Comparison of ENCODE assay signal across 17 cellular contexts in genomic region chr18:34991152-34991551, GRCh38. TPM values are rescaled to one million over a fixed set of nuclear protein-coding genes. Genes with fewer than 3 reads are reported as not detected.
DNase-seq lines count a peak whose midpoint lies in the region; ATAC-seq, FAIRE-seq and TF ChIP-seq lines count a peak whose summit lies in the region.
"Had no signal": no experiment of that assay in that cellular context is flagged by ENCODE, and none has a peak within 500 bp of the region (broad histone marks: within the 10 kb centered on the region; RNA-seq: fewer than 3 reads in every experiment).

No MANE protein-coding gene starts in this region.

- H3K4ac ChIP-seq in mesenchymal stem cell (ENCODE audit: low read depth in 1 of 2, low read length in 2 of 2): no peak overlapping the region

- H2BK12ac ChIP-seq in mesenchymal stem cell (ENCODE audit: low read length in 2 of 2): peak overlapping the region in 1 of 2 experiments; percentile 33

- no peaks in the 10 kb centered on the region for H3K27me3 Mint-ChIP-seq in stimulated activated naive CD8-positive, alpha-beta T cell treated with anti-CD3 and anti-CD28 coated beads, Interleukin-15, Interleukin-2, amounts not matched to agents 100 ng/mL and 50 ng/mL, for 24 hours
- H3K27me3 Mint-ChIP-seq in stimulated activated naive CD8-positive, alpha-beta T cell treated with anti-CD3 and anti-CD28 coated beads, Interleukin-15, amount 100 ng/mL, for 72 hours: no peaks in the 10 kb centered on the region

- no peak for DNase-seq in stimulated activated naive CD8-positive, alpha-beta T cell treated with anti-CD3 and anti-CD28 coated beads, Interleukin-15, amount 100 ng/mL, for 72 hours
- DNase-seq in keratinocyte (ENCODE audit: low read depth, low spot score) (no peak), psoas muscle (no peak), vagina (ENCODE audit: extremely low spot score in 2 of 2) (no peak), mesenchymal stem cell (no peak), middle frontal gyrus (ENCODE audit: extremely low spot score, low spot score) (no peak)
- no peak for DNase-seq in effector CD8-positive, alpha-beta T cell (lab: John Stamatoyannopoulos, UW)
- DNase-seq: CD8-positive, alpha-beta memory T cell; DMS79 treated with DMSO at 0.1 percent for 48 hours; NCI-H1417 treated with DMSO at 0.1 percent for 48 hours; NCI-H1930; NCI-H2171 treated with DMSO at 0.1 percent for 48 hours; PC-9 had no signal

- TF ChIP-seq POLR2A in vagina (IDR thresholded peaks at IDR 0.05): no peak

- FAIRE-seq in keratinocyte (lab: Jason Lieb, UNC): no peak
- FAIRE-seq: K562 had no signal

- H3K4me1 ChIP-seq in keratinocyte (ENCODE audit: control insufficient read depth, extremely low read depth, insufficient read depth, low read length) (peaks cover 31% of the 10 kb centered on the region), psoas muscle (peaks cover 43% of the 10 kb centered on the region), vagina (peaks cover 38% of the 10 kb centered on the region), mesenchymal stem cell (ENCODE audit: control insufficient read depth, insufficient read depth, low read depth, low read length) (no peaks in the 10 kb centered on the region)

- H3K4me3 Mint-ChIP-seq in stimulated activated naive CD8-positive, alpha-beta T cell treated with anti-CD3 and anti-CD28 coated beads, Interleukin-15, Interleukin-2, amounts not matched to agents 100 ng/mL and 50 ng/mL, for 24 hours: no peak overlapping the region
- no peak overlapping the region for H3K4me3 Mint-ChIP-seq in stimulated activated naive CD8-positive, alpha-beta T cell treated with anti-CD3 and anti-CD28 coated beads, Interleukin-15, amount 100 ng/mL, for 72 hours
- H3K4me3 Mint-ChIP-seq: CD8-positive, alpha-beta memory T cell had no signal

- H3K79me1 ChIP-seq in mesenchymal stem cell (replicated peaks; ENCODE audit: low read length, poor library complexity, severe bottlenecking): peaks cover 2% of the 10 kb centered on the region

- intact Hi-C loops in psoas muscle (cut with DNase I): loop anchor here in 1 of 2 donors (2.0 kb wide), 1 partner anchor 38 kb away; no protein-coding TSS in a partner anchor
- intact Hi-C loops in vagina (cut with DNase I): no loop called here

- no peaks in the 10 kb centered on the region for H3K27me3 ChIP-seq in keratinocyte (ENCODE audit: control insufficient read depth, extremely low read depth, insufficient read depth, low read length)
- no peaks in the 10 kb centered on the region for H3K27me3 ChIP-seq in psoas muscle (ENCODE audit: insufficient read depth in 3 of 3, low read length in 2 of 3)
- no peaks in the 10 kb centered on the region for H3K27me3 ChIP-seq in vagina
- no peaks in the 10 kb centered on the region for H3K27me3 ChIP-seq in mesenchymal stem cell (ENCODE audit: control insufficient read depth in 1 of 2, insufficient read depth in 1 of 2, low read length in 2 of 2)
- H3K27me3 ChIP-seq: BLaER1 treated with 17β-estradiol and CSF1 and Interleukin-3, amounts not matched to agents 10 nM and 100 nM had no signal

- H4K20me1 ChIP-seq in keratinocyte (ENCODE audit: control insufficient read depth, extremely low read depth, insufficient read depth, low read length): no peaks in the 10 kb centered on the region
- H4K20me1 ChIP-seq: BLaER1 treated with 17β-estradiol and CSF1 and Interleukin-3, amounts not matched to agents 10 nM and 100 nM had no signal

- H2AK5ac ChIP-seq in mesenchymal stem cell (ENCODE audit: low read length, severe bottlenecking): no peak overlapping the region

- peak overlapping the region; percentile 54 for H3K4me2 ChIP-seq in keratinocyte (ENCODE audit: control insufficient read depth, extremely low read depth, insufficient read depth, low read depth, low read length)
- no peak overlapping the region for H3K4me2 ChIP-seq in mesenchymal stem cell (ENCODE audit: low read length, poor library complexity, severe bottlenecking)
- H3K4me2 ChIP-seq: PC-9 had no signal

- H3K18ac ChIP-seq in mesenchymal stem cell (ENCODE audit: low read depth in 1 of 2, low read length in 2 of 2): no peak overlapping the region

- H3K9me1 ChIP-seq in keratinocyte (ENCODE audit: control insufficient read depth, extremely low read depth, insufficient read depth, low read length): no peaks in the 10 kb centered on the region

- H3K14ac ChIP-seq in mesenchymal stem cell (ENCODE audit: low read length in 2 of 2): no peak overlapping the region

- no peaks in the 10 kb centered on the region for H3K9me3 ChIP-seq in keratinocyte (ENCODE audit: control insufficient read depth, low read depth, low read length)
- H3K9me3 ChIP-seq in psoas muscle: no peaks in the 10 kb centered on the region
- H3K9me3 ChIP-seq in vagina: no peaks in the 10 kb centered on the region
- no peaks in the 10 kb centered on the region for H3K9me3 ChIP-seq in mesenchymal stem cell (ENCODE audit: control insufficient read depth, low read length)

- no peak overlapping the region for H4K91ac ChIP-seq in mesenchymal stem cell (ENCODE audit: low read length)

- H3K27ac ChIP-seq in keratinocyte (ENCODE audit: control insufficient read depth, insufficient read depth, low read length): peak overlapping the region; percentile 69
- peak overlapping the region; percentile 78 for H3K27ac ChIP-seq in psoas muscle
- H3K27ac ChIP-seq in vagina: peak overlapping the region; percentile 4
- H3K27ac ChIP-seq in mesenchymal stem cell (ENCODE audit: low read length, poor library complexity, severe bottlenecking): no peak overlapping the region
- H3K27ac ChIP-seq: BLaER1 treated with 17β-estradiol and CSF1 and Interleukin-3, amounts not matched to agents 10 nM and 100 nM; PC-9 had no signal

- H3K36me3 Mint-ChIP-seq in stimulated activated naive CD8-positive, alpha-beta T cell treated with anti-CD3 and anti-CD28 coated beads, Interleukin-15, Interleukin-2, amounts not matched to agents 100 ng/mL and 50 ng/mL, for 24 hours (ENCODE audit: low read depth): no peaks in the 10 kb centered on the region

- TF ChIP-seq CTCF in keratinocyte (optimal IDR thresholded peaks at IDR 0.05 in 1 of 3, IDR thresholded peaks at IDR 0.05 in 1 of 3, conservative IDR thresholded peaks at IDR 0.05 in 1 of 3; ENCODE audit: extremely low read depth in 1 of 3, insufficient read depth in 2 of 3, low read length in 3 of 3): no peak
- TF ChIP-seq CTCF in psoas muscle (IDR thresholded peaks at IDR 0.05): no peak
- TF ChIP-seq CTCF in vagina (IDR thresholded peaks at IDR 0.05): no peak

- ATAC-seq in stimulated activated naive CD8-positive, alpha-beta T cell treated with anti-CD3 and anti-CD28 coated beads, Interleukin-15, amount 100 ng/mL, for 72 hours: no peak
- peak in 1 of 4 donors; percentile 9 for ATAC-seq in psoas muscle
- ATAC-seq: HCT116, K562 had no signal

- H3K9me3 Mint-ChIP-seq in stimulated activated naive CD8-positive, alpha-beta T cell treated with anti-CD3 and anti-CD28 coated beads, Interleukin-15, Interleukin-2, amounts not matched to agents 100 ng/mL and 50 ng/mL, for 24 hours: no peaks in the 10 kb centered on the region
- no peaks in the 10 kb centered on the region for H3K9me3 Mint-ChIP-seq in stimulated activated naive CD8-positive, alpha-beta T cell treated with anti-CD3 and anti-CD28 coated beads, Interleukin-15, amount 100 ng/mL, for 72 hours
- H3K9me3 Mint-ChIP-seq: CD8-positive, alpha-beta memory T cell had no signal

- H3K4me3 ChIP-seq in keratinocyte (ENCODE audit: control insufficient read depth in 2 of 3, extremely low read depth in 1 of 3, insufficient read depth in 2 of 3, low read depth in 1 of 3, low read length in 3 of 3) (no peak overlapping the region), psoas muscle (peak overlapping the region; percentile 22), vagina (no peak overlapping the region), mesenchymal stem cell (ENCODE audit: insufficient read depth in 1 of 2, low read depth in 1 of 2, low read length in 2 of 2) (no peak overlapping the region)
- H3K4me3 ChIP-seq: BLaER1 treated with 17β-estradiol and CSF1 and Interleukin-3, amounts not matched to agents 10 nM and 100 nM; K562; PC-9 had no signal

- no peaks in the 10 kb centered on the region for H3K79me2 ChIP-seq in keratinocyte (ENCODE audit: control insufficient read depth, insufficient read depth, low read length)

- no peak overlapping the region for H2BK5ac ChIP-seq in mesenchymal stem cell (ENCODE audit: low read depth, low read length, poor library complexity, severe bottlenecking)

- WGBS in psoas muscle, 3 donors: 70 to 92% (median 77%) methylated on average over 7 of the region's 7 CpGs
- 96% methylated on average over 6 of the region's 7 CpGs for WGBS in mesenchymal stem cell

- H3K9ac ChIP-seq in keratinocyte (ENCODE audit: control insufficient read depth, extremely low read depth, insufficient read depth, low read length) (peak overlapping the region; percentile 42), mesenchymal stem cell (ENCODE audit: low read length) (no peak overlapping the region)
- H3K9ac ChIP-seq: BLaER1 treated with 17β-estradiol and CSF1 and Interleukin-3, amounts not matched to agents 10 nM and 100 nM had no signal

- peak overlapping the region; percentile 58 for H3K27ac Mint-ChIP-seq in stimulated activated naive CD8-positive, alpha-beta T cell treated with anti-CD3 and anti-CD28 coated beads, Interleukin-15, Interleukin-2, amounts not matched to agents 100 ng/mL and 50 ng/mL, for 24 hours
- no peak overlapping the region for H3K27ac Mint-ChIP-seq in stimulated activated naive CD8-positive, alpha-beta T cell treated with anti-CD3 and anti-CD28 coated beads, Interleukin-15, amount 100 ng/mL, for 72 hours

- no peak overlapping the region for H2AFZ ChIP-seq in keratinocyte (ENCODE audit: control insufficient read depth, low read length)
- no peak overlapping the region for H2AFZ ChIP-seq in mesenchymal stem cell (ENCODE audit: low read depth, low read length)
- H2AFZ ChIP-seq: PC-9 had no signal

- H2BK120ac ChIP-seq in mesenchymal stem cell (ENCODE audit: low read depth, low read length): no peak overlapping the region

- peaks cover 7% of the 10 kb centered on the region for H3K4me1 Mint-ChIP-seq in stimulated activated naive CD8-positive, alpha-beta T cell treated with anti-CD3 and anti-CD28 coated beads, Interleukin-15, Interleukin-2, amounts not matched to agents 100 ng/mL and 50 ng/mL, for 24 hours (ENCODE audit: low read depth)
- H3K4me1 Mint-ChIP-seq in stimulated activated naive CD8-positive, alpha-beta T cell treated with anti-CD3 and anti-CD28 coated beads, Interleukin-15, amount 100 ng/mL, for 72 hours: peaks cover 10% of the 10 kb centered on the region

- H3K36me3 ChIP-seq in keratinocyte (ENCODE audit: control insufficient read depth in 2 of 2, extremely low read depth in 1 of 2, insufficient read depth in 2 of 2, low read length in 2 of 2) (no peaks in the 10 kb centered on the region), psoas muscle (ENCODE audit: insufficient read depth in 1 of 2, low read depth in 1 of 2) (peaks cover 0 to 19% of the 10 kb centered on the region in 2 donors), vagina (no peaks in the 10 kb centered on the region), mesenchymal stem cell (ENCODE audit: control insufficient read depth in 1 of 2, insufficient read depth in 2 of 2, low read depth in 1 of 2, low read length in 2 of 2) (no peaks in the 10 kb centered on the region)

- H2BK15ac ChIP-seq in mesenchymal stem cell (ENCODE audit: low read depth, poor library complexity, severe bottlenecking): no peak overlapping the region

- H4K8ac ChIP-seq in mesenchymal stem cell (ENCODE audit: low read length): no peak overlapping the region

- dilution Hi-C loops in keratinocyte (cut with MboI; ENCODE audit: extremely low pct_ligation_motif_present, low sequenced_read_pairs): no loop called here

- no peak overlapping the region for H3K23ac ChIP-seq in mesenchymal stem cell (ENCODE audit: low read length in 2 of 2)

RNA-seq across cellular contexts. Expression of gene MAPRE2, which starts 50.1 kb away (rescaled TPM):
- polyA plus RNA-seq in keratinocyte (8.6 to 18.7 TPM (median 14.2 TPM) in 3 replicates), psoas muscle (10 to 100 TPM in 2 of 3 donors, 1 to 10 TPM in 1; 3.3 to 57.3 (median 13.7) TPM)
- polyA plus RNA-seq in keratinocyte (2011; ENCODE audit: low read depth): 9.0 TPM
- polyA plus RNA-seq in keratinocyte (2011; cell fraction: cytosol; rRNA removed): 15.0 and 27.6 TPM in 2 replicates
- polyA plus RNA-seq in keratinocyte (2011; cell fraction: nucleus; rRNA removed): 13.2 and 16.7 TPM in 2 replicates
- polyA plus RNA-seq in keratinocyte (2012; ENCODE audit: low replicate concordance): 6.8 and 8.5 TPM in 2 replicates
- polyA minus RNA-seq in keratinocyte: 9.3 to 15.2 TPM (median 10.5 TPM) in 3 replicates
- 13.0 TPM for polyA minus RNA-seq in keratinocyte (2011; cell fraction: cytosol; rRNA and poly(A)+ RNA removed)
- 8.5 and 12.6 TPM in 2 replicates for polyA minus RNA-seq in keratinocyte (2011; cell fraction: nucleus; rRNA and poly(A)+ RNA removed)
- total RNA-seq in psoas muscle (10 to 100 TPM; 48.0 to 83.4 (median 72.5) TPM), vagina (21.4 TPM)
- 54.6 TPM for polyA plus RNA-seq in mesenchymal stem cell (2013, experiment 1 of 2)
- polyA plus RNA-seq in mesenchymal stem cell (2013, experiment 2 of 2): 55.7 TPM
